8 cellular contexts compared by ENCODE assay signal in genomic region chr3:161104561-161105551, GRCh38. TPM values are rescaled to one million over a fixed set of nuclear protein-coding genes. Genes with fewer than 3 reads are reported as not detected.
DNase-seq lines count a peak whose midpoint lies in the region; ATAC-seq, FAIRE-seq and TF ChIP-seq lines count a peak whose summit lies in the region.

B3GALNT1 (minus strand) TSS chr3:161105349; CDS start chr3:161086754, 18,595 bp downstream.

- H3K4me3 Mint-ChIP-seq in activated naive CD8-positive, alpha-beta T cell = peak within 1 kb of the TSS; percentile 76
- H3K4me3 Mint-ChIP-seq in glutamatergic neuron (ENCODE audit: unreplicated experiment) = peak within 1 kb of the TSS; percentile 86

- peaks cover 11% of the 10 kb centered on the region for H3K4me1 Mint-ChIP-seq in activated naive CD8-positive, alpha-beta T cell (ENCODE audit: low read depth)
- H3K4me1 Mint-ChIP-seq in glutamatergic neuron (ENCODE audit: low read depth, unreplicated experiment) = no peaks in the 10 kb centered on the region

- no peaks in the 10 kb centered on the region for H3K36me3 Mint-ChIP-seq in activated naive CD8-positive, alpha-beta T cell
- H3K36me3 Mint-ChIP-seq in glutamatergic neuron (ENCODE audit: unreplicated experiment) = no peaks in the 10 kb centered on the region

- ATAC-seq in GM18498 (IDR thresholded peaks at IDR 0.05; ENCODE audit: unreplicated experiment) (peak; percentile 80), HG02852 (IDR thresholded peaks at IDR 0.05; ENCODE audit: unreplicated experiment) (peak; percentile 82)

- H3K27me3 Mint-ChIP-seq in activated naive CD8-positive, alpha-beta T cell = peaks cover 13% of the 10 kb centered on the region
- peaks cover 6% of the 10 kb centered on the region for H3K27me3 Mint-ChIP-seq in glutamatergic neuron (ENCODE audit: unreplicated experiment)

- no peak for FAIRE-seq in urothelium cell line (lab: Jason Lieb, UNC)

- peak; percentile 42 for DNase-seq in A172 (ENCODE audit: low spot score)
- DNase-seq in NCI-H226 = peak; percentile 22
- DNase-seq in glutamatergic neuron = peak; percentile 65
- peak; percentile 11 for DNase-seq in non-pigmented ciliary epithelial cell (ENCODE audit: low read depth)
- peak; percentile 54 for DNase-seq in urothelium cell line (ENCODE audit: low spot score)

- H3K9me3 Mint-ChIP-seq in activated naive CD8-positive, alpha-beta T cell (ENCODE audit: low read depth) = no peaks in the 10 kb centered on the region
- peaks cover 2% of the 10 kb centered on the region for H3K9me3 Mint-ChIP-seq in glutamatergic neuron (ENCODE audit: unreplicated experiment)

- TF ChIP-seq CTCF in glutamatergic neuron (IDR thresholded peaks at IDR 0.05; ENCODE audit: partially characterized antibody, unreplicated experiment) = no peak

- H3K27ac Mint-ChIP-seq in activated naive CD8-positive, alpha-beta T cell = no peak within 1 kb of the TSS
- H3K27ac Mint-ChIP-seq in glutamatergic neuron (ENCODE audit: unreplicated experiment) = no peak within 1 kb of the TSS

RNA-seq across cellular contexts. Expression of gene B3GALNT1, which starts in this region (rescaled TPM):
- 21.9 and 24.6 TPM in 2 replicates for total RNA-seq in A172 (2014; rRNA removed; shearing (Covaris generic))
- total RNA-seq in glutamatergic neuron (ENCODE audit: unreplicated experiment) = 2.6 TPM

Comparison
In these comparisons a context has a peak if more than half of its experiments do, and no peak if none do; other contexts are left out.
1. Peak in every context shown above with its lines: DNase-seq and ATAC-seq.
2. DNase-seq: peak in every context shown above with its lines; median percentile 65 in glutamatergic neuron; 54 in urothelium cell line; 42 in A172; 22 in NCI-H226; 11 in non-pigmented ciliary epithelial cell.